ENCODE assay signal across 8 cellular contexts in the genomic region with DNA sequence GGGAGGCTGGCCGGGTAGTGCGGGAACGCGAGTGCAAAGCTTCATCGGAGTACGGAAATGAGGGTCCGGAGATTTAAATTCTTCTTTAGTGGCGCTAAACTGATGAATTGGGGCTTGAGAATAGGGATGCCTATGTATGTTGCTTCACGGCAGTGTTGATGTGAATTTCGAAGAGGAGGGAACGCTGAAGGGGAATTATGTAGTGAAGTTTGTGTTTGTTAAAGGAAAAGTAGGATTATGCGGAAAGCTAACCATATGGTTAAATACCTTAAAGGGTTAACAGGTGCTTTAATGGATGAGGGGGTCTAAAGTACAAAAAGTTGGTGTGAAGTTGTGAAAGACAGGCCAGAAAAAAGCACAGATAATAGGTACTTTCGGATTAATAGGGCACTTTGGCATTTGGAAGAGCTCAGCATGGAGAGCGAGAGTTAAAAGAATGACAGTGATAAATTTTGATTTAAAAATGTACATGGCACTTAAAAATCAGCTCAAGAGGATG. TPM values are rescaled to one million over a fixed set of nuclear protein-coding genes. Genes with fewer than 3 reads are reported as not detected.
DNase-seq lines count a peak whose midpoint lies in the region; TF ChIP-seq lines count a peak whose summit lies in the region.

No MANE protein-coding gene starts in this region.

- TF ChIP-seq POLR2A in suprapubic skin (IDR thresholded peaks at IDR 0.05): no peak

- H4K20me1 ChIP-seq in SU-DHL-6 (ENCODE audit: low read depth, low read length): peaks cover 40% of the 10 kb centered on the region

- peaks cover 30% of the 10 kb centered on the region for H3K4me1 ChIP-seq in suprapubic skin

- no peak overlapping the region for H2AFZ ChIP-seq in SU-DHL-6 (ENCODE audit: low read depth, low read length, severe bottlenecking)

- peaks cover 95% of the 10 kb centered on the region for H3K79me2 ChIP-seq in SU-DHL-6 (ENCODE audit: insufficient read depth, low read length)

- H3K9ac ChIP-seq in SU-DHL-6 (ENCODE audit: low read length): peak overlapping the region; percentile 99

- TF ChIP-seq CTCF in SU-DHL-6 (IDR thresholded peaks at IDR 0.05; ENCODE audit: insufficient read depth, low read length, poor library complexity, severe bottlenecking) (no peak), suprapubic skin (IDR thresholded peaks at IDR 0.05) (no peak)

- WGBS in suprapubic skin: 5% methylated on average over 14 of the region's 14 CpGs

- H3K36me3 ChIP-seq in SU-DHL-6 (ENCODE audit: low read length) (peaks cover 36% of the 10 kb centered on the region), suprapubic skin (no peaks in the 10 kb centered on the region)

- H3K27me3 ChIP-seq in SU-DHL-6 (ENCODE audit: low read length) (no peaks in the 10 kb centered on the region), suprapubic skin (no peaks in the 10 kb centered on the region)

- H3K9me3 ChIP-seq in SU-DHL-6 (ENCODE audit: insufficient read depth, low read length) (peaks cover 6% of the 10 kb centered on the region; the same call in 1 of the 2 replicates), iPS-18c (ENCODE audit: control insufficient read depth, insufficient read depth, low read length) (no peaks in the 10 kb centered on the region), suprapubic skin (no peaks in the 10 kb centered on the region)

- H3K27ac ChIP-seq in SU-DHL-6 (ENCODE audit: low read depth, low read length): peak overlapping the region; percentile 84
- H3K27ac ChIP-seq in suprapubic skin: peak overlapping the region; percentile 96

- peak overlapping the region; percentile 98 for H3K4me2 ChIP-seq in SU-DHL-6 (ENCODE audit: low read depth, low read length, poor library complexity, severe bottlenecking)

- no peak for TF ChIP-seq EP300 in suprapubic skin (IDR thresholded peaks at IDR 0.05)

- H3K4me3 ChIP-seq in SU-DHL-6 (ENCODE audit: insufficient read depth, low read length, poor library complexity, severe bottlenecking): peak overlapping the region; percentile 87
- peak overlapping the region; percentile 95 for H3K4me3 ChIP-seq in iPS-18c (ENCODE audit: insufficient read depth, low read depth, low read length)
- H3K4me3 ChIP-seq in suprapubic skin: peak overlapping the region; percentile 77

- H3F3A ChIP-seq in SU-DHL-6 (ENCODE audit: insufficient read depth): peaks cover 17% of the 10 kb centered on the region

- DNase-seq in NCI-H1092 treated with DMSO at 0.1 percent for 48 hours (lab: John Stamatoyannopoulos, UW) (peak; percentile 25), NCI-H1092 (lab: John Stamatoyannopoulos, UW) (no peak), suprapubic skin (ENCODE audit: low spot score in 2 of 2) (no peak), ureter (ENCODE audit: low spot score) (no peak), EL (no peak)
- DNase-seq in activated T-cell treated with anti-CD3 and anti-CD28 coated beads, Interleukin-2, amount 50 U/mL, for 48 hours: no peak

- no peaks in the 10 kb centered on the region for H3K9me2 ChIP-seq in SU-DHL-6 (replicated peaks; ENCODE audit: insufficient read depth, low read length)

RNA-seq across cellular contexts. Expression of a gene that starts 1.4 kb away (rescaled TPM):
- 10 to 100 TPM in 2 of 4 donors, 1 to 10 TPM in 2; 6.3 to 11.7 (median 10.3) TPM for total RNA-seq in suprapubic skin
- total RNA-seq in ureter: 25.6 TPM

RNA-seq across cellular contexts. Expression of a gene that starts 1.9 kb away (rescaled TPM):
- total RNA-seq in suprapubic skin (10 to 100 TPM; 49.6 to 96.4 (median 88.7) TPM), ureter (192 TPM)
